8 cellular contexts compared by ENCODE assay signal in genomic region chr10:111837089-111837488, GRCh38.
"Had no signal": no experiment of that assay in that cellular context is flagged by ENCODE, and none has a peak within 500 bp of the region (broad histone marks: within the 10 kb centered on the region; RNA-seq: fewer than 3 reads in every experiment).

No MANE protein-coding gene starts in this region.

- DNase-seq: GOT3, H9, HCEC 1CT, IMR-90, KG1 had no signal

- FAIRE-seq: H54, K562 had no signal

- H3K27ac ChIP-seq: HL-60 had no signal

- H3K9me3 Mint-ChIP-seq: H9 had no signal

- H3K4me3 ChIP-seq: K562 had no signal

- ATAC-seq: K562 had no signal

- H3K4me3 Mint-ChIP-seq: H9 had no signal
